21 cellular contexts compared by ENCODE assay signal in genomic region chr3:45465192-45465591, GRCh38.
DNase-seq lines count a peak whose midpoint lies in the region; ATAC-seq and TF ChIP-seq lines count a peak whose summit lies in the region.
"Had no signal": no experiment of that assay in that cellular context is flagged by ENCODE, and none has a peak within 500 bp of the region (broad histone marks: within the 10 kb centered on the region; RNA-seq: fewer than 3 reads in every experiment).

No MANE protein-coding gene starts in this region.

- H3K27me3 Mint-ChIP-seq in CD8-positive, alpha-beta T cell (ENCODE audit: low read depth), result no peaks in the 10 kb centered on the region
- H3K27me3 Mint-ChIP-seq in endothelial cell (ENCODE audit: unreplicated experiment) (peaks cover 4% of the 10 kb centered on the region), progenitor cell of endocrine pancreas (no peaks in the 10 kb centered on the region), HFFc6 (ENCODE audit: insufficient read depth) (no peaks in the 10 kb centered on the region; the same call in 1 of the 2 replicates)

- peak overlapping the region; percentile 3 for H3K27ac Mint-ChIP-seq in CD8-positive, alpha-beta T cell
- H3K27ac Mint-ChIP-seq in endothelial cell (ENCODE audit: unreplicated experiment), result no peak overlapping the region
- H3K27ac Mint-ChIP-seq in progenitor cell of endocrine pancreas, result peak overlapping the region; percentile 49
- no peak overlapping the region for H3K27ac Mint-ChIP-seq in HFFc6

- no peaks in the 10 kb centered on the region for H3K27me3 ChIP-seq in CD8-positive, alpha-beta T cell (ENCODE audit: insufficient read depth, low read length)
- H3K27me3 ChIP-seq: BLaER1 treated with 17β-estradiol and CSF1 and Interleukin-3, amounts not matched to agents 10 nM and 100 nM; colonic mucosa; gastroesophageal sphincter; hepatocyte; SJCRH30; upper lobe of right lung had no signal

- no peaks in the 10 kb centered on the region for H3K36me3 ChIP-seq in CD8-positive, alpha-beta T cell (ENCODE audit: insufficient read depth, low read length)
- H3K36me3 ChIP-seq: colonic mucosa had no signal

- H3K9me3 Mint-ChIP-seq in CD8-positive, alpha-beta T cell, result peaks cover 3% of the 10 kb centered on the region
- H3K9me3 Mint-ChIP-seq in endothelial cell (ENCODE audit: unreplicated experiment) (no peaks in the 10 kb centered on the region), progenitor cell of endocrine pancreas (ENCODE audit: low read depth) (peaks cover 11% of the 10 kb centered on the region), HFFc6 (no peaks in the 10 kb centered on the region)

- peaks cover 24% of the 10 kb centered on the region for H3K4me1 ChIP-seq in CD8-positive, alpha-beta T cell (ENCODE audit: insufficient read depth, low read length)
- H3K4me1 ChIP-seq: colonic mucosa had no signal

- H3K27ac ChIP-seq in CD8-positive, alpha-beta T cell (ENCODE audit: low read depth, low read length), result no peak overlapping the region
- H3K27ac ChIP-seq in VCaP, result peak overlapping the region; percentile 33; the same call in 1 of the 2 replicates
- H3K27ac ChIP-seq: BLaER1 treated with 17β-estradiol and CSF1 and Interleukin-3, amounts not matched to agents 10 nM and 100 nM; colonic mucosa; hepatocyte; SJCRH30; upper lobe of right lung had no signal

- no peak for TF ChIP-seq CTCF in CD8-positive, alpha-beta T cell (IDR thresholded peaks at IDR 0.05)
- TF ChIP-seq CTCF in VCaP (conservative IDR thresholded peaks at IDR 0.05), result no peak
- TF ChIP-seq CTCF in endothelial cell (IDR thresholded peaks at IDR 0.05; ENCODE audit: unreplicated experiment), result no peak
- no peak for TF ChIP-seq CTCF in progenitor cell of endocrine pancreas (IDR thresholded peaks at IDR 0.05; ENCODE audit: unreplicated experiment)
- no peak for TF ChIP-seq CTCF in HFFc6 (IDR thresholded peaks at IDR 0.05)

- no peak for DNase-seq in CD8-positive, alpha-beta T cell
- DNase-seq in endothelial cell (ENCODE audit: low spot score), result no peak
- DNase-seq in progenitor cell of endocrine pancreas (ENCODE audit: low spot score, unreplicated experiment), result no peak
- DNase-seq in activated CD8-positive, alpha-beta memory T cell treated with anti-CD3 and anti-CD28 coated beads for 24 hours, result no peak
- no peak for DNase-seq in NCI-H446 (lab: John Stamatoyannopoulos, UW)
- DNase-seq in HFFc6, result no peak
- DNase-seq: activated CD4-positive, CD25-positive, alpha-beta regulatory T cell treated with anti-CD3 and anti-CD28 coated beads, Interleukin-2, amount 50 U/mL, for 72 hours; activated gamma-delta T cell treated with Interleukin-2 at 50 U/mL for 16 hours; colonic mucosa; HCEC 1CT; NCI-H1436; NCI-H345; NCI-H748 treated with DMSO at 0.1 percent for 48 hours; SJCRH30; stimulated activated CD4-positive, alpha-beta T cell treated with anti-CD3 and anti-CD28 coated beads, Interleukin-2, amount 100 ng/mL, for 24 hours; upper lobe of right lung had no signal

- H3K36me3 Mint-ChIP-seq in CD8-positive, alpha-beta T cell, result peaks cover 64% of the 10 kb centered on the region
- H3K36me3 Mint-ChIP-seq in endothelial cell (ENCODE audit: low read depth, unreplicated experiment) (peaks cover 23% of the 10 kb centered on the region), progenitor cell of endocrine pancreas (ENCODE audit: insufficient read depth) (peaks cover 14% of the 10 kb centered on the region), HFFc6 (ENCODE audit: low read depth) (peaks cover 14% of the 10 kb centered on the region)

- H3K9me3 ChIP-seq in CD8-positive, alpha-beta T cell (ENCODE audit: low read length), result no peaks in the 10 kb centered on the region
- H3K9me3 ChIP-seq: colonic mucosa, upper lobe of right lung had no signal

- peaks cover 30% of the 10 kb centered on the region for H3K4me1 Mint-ChIP-seq in CD8-positive, alpha-beta T cell (ENCODE audit: low read depth)
- H3K4me1 Mint-ChIP-seq in endothelial cell (ENCODE audit: unreplicated experiment) (peaks cover 8% of the 10 kb centered on the region), progenitor cell of endocrine pancreas (ENCODE audit: low read depth) (peaks cover 10% of the 10 kb centered on the region), HFFc6 (ENCODE audit: low read depth) (no peaks in the 10 kb centered on the region)

- ATAC-seq in CD8-positive, alpha-beta T cell, result no peak

- POLR2A ChIA-PET in CD8-positive, alpha-beta T cell (lab: Charles Lee), result no interaction called here

- intact Hi-C loops in CD8-positive, alpha-beta T cell (cut with DNase I, micrococcal nuclease), result no loop called here

- CTCF ChIA-PET in CD8-positive, alpha-beta T cell (lab: Charles Lee), result interaction anchor here (0.8 kb wide), 1 partner anchor 423 kb away, joined by 3 read pairs; no protein-coding TSS in a partner anchor

- H3K4me3 Mint-ChIP-seq in CD8-positive, alpha-beta T cell, result no peak overlapping the region
- H3K4me3 Mint-ChIP-seq in endothelial cell (ENCODE audit: unreplicated experiment), result peak overlapping the region; percentile 2
- H3K4me3 Mint-ChIP-seq in progenitor cell of endocrine pancreas (ENCODE audit: low read depth), result no peak overlapping the region
- H3K4me3 Mint-ChIP-seq in HFFc6, result no peak overlapping the region

- no peak overlapping the region for H3K4me3 ChIP-seq in CD8-positive, alpha-beta T cell (ENCODE audit: low read depth, low read length)
- H3K4me3 ChIP-seq: BLaER1 treated with 17β-estradiol and CSF1 and Interleukin-3, amounts not matched to agents 10 nM and 100 nM; colonic mucosa; gastroesophageal sphincter; hepatocyte; SJCRH30; smooth muscle cell; upper lobe of right lung had no signal

Comparison
In these comparisons a context has a peak if more than half of its experiments do, and no peak if none do; other contexts are left out.
1. H3K27ac Mint-ChIP-seq: peak in CD8-positive, alpha-beta T cell (single experiment) and progenitor cell of endocrine pancreas (single experiment); none in endothelial cell (single experiment) and HFFc6 (single experiment).